11 cellular contexts compared by ENCODE assay signal in genomic region chr16:2005646-2006045, GRCh38. TPM values are rescaled to one million over a fixed set of nuclear protein-coding genes. Genes with fewer than 3 reads are reported as not detected.
DNase-seq lines count a peak whose midpoint lies in the region; ATAC-seq and TF ChIP-seq lines count a peak whose summit lies in the region.
"Had no signal": no experiment of that assay in that cellular context is flagged by ENCODE, and none has a peak within 500 bp of the region (broad histone marks: within the 10 kb centered on the region; RNA-seq: fewer than 3 reads in every experiment).

No MANE protein-coding gene starts in this region.

- H2AFZ ChIP-seq in PC-3 (ENCODE audit: low read length) = no peak overlapping the region

- no peak overlapping the region for H3K27ac ChIP-seq in PC-3 (ENCODE audit: low read length)
- H3K27ac ChIP-seq: KMS-11 had no signal

- no peaks in the 10 kb centered on the region for H3K27me3 Mint-ChIP-seq in effector memory CD8-positive, alpha-beta T cell

- H3K4me1 ChIP-seq in PC-3 (ENCODE audit: insufficient read depth, low read length) = peaks cover 23% of the 10 kb centered on the region

- no peaks in the 10 kb centered on the region for H3K27me3 ChIP-seq in PC-3 (ENCODE audit: low read length)

- 61 to 62% methylated on average over 18 of the region's 21 CpGs for WGBS in lower leg skin, 2 donors

- no peaks in the 10 kb centered on the region for H3K9me3 Mint-ChIP-seq in activated naive CD4-positive, alpha-beta T cell treated with anti-CD3 and anti-CD28 coated beads, Interleukin-2, amount 50 U/mL, for 72 hours
- no peaks in the 10 kb centered on the region for H3K9me3 Mint-ChIP-seq in effector memory CD8-positive, alpha-beta T cell
- H3K9me3 Mint-ChIP-seq in stimulated activated effector memory CD8-positive, alpha-beta T cell treated with anti-CD3 and anti-CD28 coated beads, Interleukin-12 subunit alpha, Interleukin-12 subunit beta, amount 100 ng/mL, for 72 hours = no peaks in the 10 kb centered on the region
- H3K9me3 Mint-ChIP-seq: activated T-cell treated with anti-CD3 and anti-CD28 coated beads, Interleukin-2, amount 50 U/mL, for 72 hours had no signal

- no peaks in the 10 kb centered on the region for H3K9me3 ChIP-seq in PC-3 (ENCODE audit: low read length)

- H3K36me3 Mint-ChIP-seq in activated naive CD4-positive, alpha-beta T cell treated with anti-CD3 and anti-CD28 coated beads, Interleukin-2, amount 50 U/mL, for 72 hours = peaks cover 22 to 24% of the 10 kb centered on the region in 2 donors
- H3K36me3 Mint-ChIP-seq in effector memory CD8-positive, alpha-beta T cell (ENCODE audit: insufficient read depth) = peaks cover 18% of the 10 kb centered on the region
- H3K36me3 Mint-ChIP-seq in stimulated activated effector memory CD8-positive, alpha-beta T cell treated with anti-CD3 and anti-CD28 coated beads, Interleukin-12 subunit alpha, Interleukin-12 subunit beta, amount 100 ng/mL, for 72 hours = peaks cover 61% of the 10 kb centered on the region

- H3K4me3 ChIP-seq in lower leg skin (ENCODE audit: low read depth, poor library complexity, severe bottlenecking) (no peak overlapping the region), PC-3 (ENCODE audit: low read length) (no peak overlapping the region)

- no TSS peak for BruUV-seq in PC-3 (replicated peaks; lab: Mats Ljungman, UMichigan)

- no peaks in the 10 kb centered on the region for H3F3A ChIP-seq in PC-3 (ENCODE audit: low read length, unreplicated experiment)

- DNase-seq in activated naive CD4-positive, alpha-beta T cell treated with anti-CD3 and anti-CD28 coated beads, Interleukin-2, amount 50 U/mL, for 72 hours (ENCODE audit: low spot score in 2 of 2) = no peak
- no peak for DNase-seq in activated naive CD4-positive, alpha-beta T cell treated with anti-CD3 and anti-CD28 coated beads, Interleukin-2, amount 50 U/mL, for 16 hours
- DNase-seq in NCI-H1092 (lab: John Stamatoyannopoulos, UW) (peak; percentile 37), lower leg skin (ENCODE audit: low spot score in 2 of 2) (no peak), PC-3 (no peak)
- no peak for DNase-seq in effector memory CD8-positive, alpha-beta T cell
- no peak for DNase-seq in stimulated activated effector memory CD8-positive, alpha-beta T cell treated with anti-CD3 and anti-CD28 coated beads, Interleukin-12 subunit alpha, Interleukin-12 subunit beta, amount 100 ng/mL, for 72 hours (ENCODE audit: low spot score in 2 of 2)
- no peak for DNase-seq in stimulated activated naive CD4-positive, alpha-beta T cell (lab: John Stamatoyannopoulos, UW)
- DNase-seq: activated CD4-positive, CD25-positive, alpha-beta regulatory T cell; activated T-cell treated with anti-CD3 and anti-CD28 coated beads, Interleukin-2, amount 50 U/mL, for 72 hours had no signal

- POLR2A ChIA-PET in PC-3 (lab: Charles Lee; ENCODE audit: unreplicated experiment) = no interaction called here

- H3K4me2 ChIP-seq in PC-3 (ENCODE audit: low read length) = no peak overlapping the region
- H3K4me2 ChIP-seq: KMS-11 had no signal

- no peak for ATAC-seq in activated naive CD4-positive, alpha-beta T cell treated with anti-CD3 and anti-CD28 coated beads, Interleukin-2, amount 50 U/mL, for 72 hours
- ATAC-seq in effector memory CD8-positive, alpha-beta T cell (replicated peaks) = no peak
- ATAC-seq in stimulated activated effector memory CD8-positive, alpha-beta T cell treated with anti-CD3 and anti-CD28 coated beads, Interleukin-12 subunit alpha, Interleukin-12 subunit beta, amount 100 ng/mL, for 72 hours = no peak
- ATAC-seq in PC-3 = no peak
- ATAC-seq: activated T-cell treated with anti-CD3 and anti-CD28 coated beads, Interleukin-2, amount 50 U/mL, for 72 hours had no signal

- H3K4me3 Mint-ChIP-seq in effector memory CD8-positive, alpha-beta T cell = peak overlapping the region in 1 of 2 donors; percentile 48
- peak overlapping the region; percentile 87 for H3K4me3 Mint-ChIP-seq in stimulated activated effector memory CD8-positive, alpha-beta T cell treated with anti-CD3 and anti-CD28 coated beads, Interleukin-12 subunit alpha, Interleukin-12 subunit beta, amount 100 ng/mL, for 72 hours

- H3K9me2 ChIP-seq in PC-3 (replicated peaks; ENCODE audit: low read length) = no peaks in the 10 kb centered on the region

- no peak for TF ChIP-seq POLR2A in lower leg skin (IDR thresholded peaks at IDR 0.05)

- TF ChIP-seq CTCF in lower leg skin (IDR thresholded peaks at IDR 0.05) (no peak), PC-3 (conservative IDR thresholded peaks at IDR 0.05; ENCODE audit: low read depth, low read length) (no peak)

- peak overlapping the region; percentile 29 to 56 for H3K27ac Mint-ChIP-seq in activated naive CD4-positive, alpha-beta T cell treated with anti-CD3 and anti-CD28 coated beads, Interleukin-2, amount 50 U/mL, for 72 hours
- H3K27ac Mint-ChIP-seq in effector memory CD8-positive, alpha-beta T cell = peak overlapping the region; percentile 35 to 81
- H3K27ac Mint-ChIP-seq in stimulated activated effector memory CD8-positive, alpha-beta T cell treated with anti-CD3 and anti-CD28 coated beads, Interleukin-12 subunit alpha, Interleukin-12 subunit beta, amount 100 ng/mL, for 72 hours = peak overlapping the region; percentile 93
- H3K27ac Mint-ChIP-seq: activated T-cell treated with anti-CD3 and anti-CD28 coated beads, Interleukin-2, amount 50 U/mL, for 72 hours had no signal

- H4K20me1 ChIP-seq in PC-3 (ENCODE audit: low read length) = peaks cover 33% of the 10 kb centered on the region

- H3K79me2 ChIP-seq in PC-3 (ENCODE audit: low read length) = peaks cover 73% of the 10 kb centered on the region

- H3K9ac ChIP-seq in PC-3 (ENCODE audit: low read length) = no peak overlapping the region
- H3K9ac ChIP-seq: KMS-11 had no signal

- CTCF ChIA-PET in PC-3 (lab: Charles Lee) = no interaction called here

- H3K4me1 Mint-ChIP-seq in effector memory CD8-positive, alpha-beta T cell (ENCODE audit: low read depth in 2 of 2) = peaks cover 46 to 48% of the 10 kb centered on the region in 2 donors
- peaks cover 50% of the 10 kb centered on the region for H3K4me1 Mint-ChIP-seq in stimulated activated effector memory CD8-positive, alpha-beta T cell treated with anti-CD3 and anti-CD28 coated beads, Interleukin-12 subunit alpha, Interleukin-12 subunit beta, amount 100 ng/mL, for 72 hours

- H3K36me3 ChIP-seq in PC-3 (ENCODE audit: low read depth, low read length) = peaks cover 3% of the 10 kb centered on the region; the same call in 1 of the 2 replicates

- intact Hi-C loops in lower leg skin (cut with DNase I; ENCODE audit: low total_unique reads) = no loop called here
- intact Hi-C loops in PC-3 (cut with micrococcal nuclease) = no loop called here

RNA-seq across cellular contexts. Expression of gene ZNF598, which starts 4.0 kb away (rescaled TPM):
- 10 to 100 TPM; 72.2 to 87.9 TPM for total RNA-seq in activated naive CD4-positive, alpha-beta T cell treated with anti-CD3 and anti-CD28 coated beads, Interleukin-2, amount 50 U/mL, for 72 hours
- 100 to 1,000 TPM in 2 of 4 donors, 10 to 100 TPM in 2; 56.1 to 117 (median 86.5) TPM for total RNA-seq in lower leg skin
- total RNA-seq in PC-3 (2014; rRNA removed) = 44.4 and 60.1 TPM in 2 replicates

RNA-seq across cellular contexts. Expression of gene NPW, which starts 13.9 kb away (rescaled TPM):
- 1 to 10 TPM in 1 of 2 donors, under 1 TPM in 1; 0.61 to 4.6 TPM for total RNA-seq in activated naive CD4-positive, alpha-beta T cell treated with anti-CD3 and anti-CD28 coated beads, Interleukin-2, amount 50 U/mL, for 72 hours
- total RNA-seq in lower leg skin (1 to 10 TPM in 2 of 4 donors, under 1 TPM in 1, not detected in 1; 0.38 to 3.9 (median 1.6) TPM), PC-3 (2014; rRNA removed) (3.8 and 5.6 TPM in 2 replicates)

RNA-seq across cellular contexts. Expression of gene SYNGR3, which starts 15.9 kb away (rescaled TPM):
- 1 to 10 TPM; 2.0 to 9.0 TPM for total RNA-seq in activated naive CD4-positive, alpha-beta T cell treated with anti-CD3 and anti-CD28 coated beads, Interleukin-2, amount 50 U/mL, for 72 hours
- total RNA-seq in lower leg skin (1 to 10 TPM in 1 of 4 donors, under 1 TPM in 2, not detected in 1; 0.72 to 1.1 (median 0.78) TPM), PC-3 (2014; rRNA removed) (1.5 and 2.8 TPM in 2 replicates)

RNA-seq across cellular contexts. Expression of gene NHERF2, which starts 21.1 kb away (rescaled TPM):
- 1 to 10 TPM in 1 of 2 donors, under 1 TPM in 1; 0.82 to 3.7 TPM for total RNA-seq in activated naive CD4-positive, alpha-beta T cell treated with anti-CD3 and anti-CD28 coated beads, Interleukin-2, amount 50 U/mL, for 72 hours
- total RNA-seq in lower leg skin (10 to 100 TPM; 11.9 to 30.6 (median 27.3) TPM), PC-3 (2014; rRNA removed) (145 and 160 TPM in 2 replicates)

RNA-seq across cellular contexts. Expression of gene GFER, which starts 21.7 kb away (rescaled TPM):
- 10 to 100 TPM; 19.1 to 25.0 TPM for total RNA-seq in activated naive CD4-positive, alpha-beta T cell treated with anti-CD3 and anti-CD28 coated beads, Interleukin-2, amount 50 U/mL, for 72 hours
- total RNA-seq in lower leg skin (10 to 100 TPM in 3 of 4 donors, 1 to 10 TPM in 1; 9.7 to 14.4 (median 11.6) TPM), PC-3 (2014; rRNA removed) (66.8 and 77.2 TPM in 2 replicates)

Comparison
In these comparisons a context has a peak if more than half of its experiments do, and no peak if none do; other contexts are left out.
1. H3K27ac Mint-ChIP-seq: peak in every context shown above with its lines; median percentile 93 in stimulated activated effector memory CD8-positive, alpha-beta T cell treated with anti-CD3 and anti-CD28 coated beads, Interleukin-12 subunit alpha, Interleukin-12 subunit beta, amount 100 ng/mL, for 72 hours; 58 in effector memory CD8-positive, alpha-beta T cell; 42 in activated naive CD4-positive, alpha-beta T cell treated with anti-CD3 and anti-CD28 coated beads, Interleukin-2, amount 50 U/mL, for 72 hours.